Comparison of ENCODE assay signal across 1 cellular context in genomic region chr16:72787519-72788268, GRCh38.
TF ChIP-seq lines count a peak whose summit lies in the region.

No MANE protein-coding gene starts in this region.

TF ChIP-seq in H1, 55 proteins besides CTCF, POLR2A, EP300 and RAD21 (continued from another document):
- TF ChIP-seq E2F6 (IDR thresholded peaks at IDR 0.05) (no peak), HDAC2 (IDR thresholded peaks at IDR 0.05; ENCODE audit: borderline replicate concordance in 1 of 2, low read depth in 2 of 2, low read length in 2 of 2) (no peak), EGR1 (IDR thresholded peaks at IDR 0.05; ENCODE audit: borderline replicate concordance, low read depth, low read length) (no peak), TBP (IDR thresholded peaks at IDR 0.05; ENCODE audit: low read depth, low read length) (no peak), MAFK (IDR thresholded peaks at IDR 0.05; ENCODE audit: low read depth, low read length) (no peak), KDM5A (IDR thresholded peaks at IDR 0.05; ENCODE audit: low read length) (no peak)
